ENCODE assay signal across 14 cellular contexts in the genomic region with DNA sequence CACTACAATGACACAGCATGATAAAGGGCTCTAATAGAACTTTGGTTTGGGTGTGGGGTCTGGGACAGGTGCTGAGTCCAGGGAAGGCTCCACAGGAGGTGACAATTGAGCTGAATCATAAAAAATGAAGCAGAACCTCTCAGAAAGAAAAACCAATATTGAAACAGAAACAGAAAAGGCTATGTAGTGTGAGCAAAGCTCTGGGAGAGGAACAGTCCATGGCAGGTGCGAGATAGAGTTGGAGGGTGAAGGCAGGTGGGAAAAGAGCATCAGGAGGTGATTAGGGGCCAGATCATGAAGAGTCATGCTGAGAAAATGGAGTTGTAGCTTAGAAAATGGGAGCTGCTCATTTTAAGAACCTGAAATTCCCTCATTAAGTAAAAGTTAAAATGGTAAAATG.
DNase-seq lines count a peak whose midpoint lies in the region; ATAC-seq and FAIRE-seq lines count a peak whose summit lies in the region.
"Had no signal": no experiment of that assay in that cellular context is flagged by ENCODE, and none has a peak within 500 bp of the region (broad histone marks: within the 10 kb centered on the region; RNA-seq: fewer than 3 reads in every experiment).

No MANE protein-coding gene starts in this region.

- H3K4me3 Mint-ChIP-seq in natural killer cell treated with Interleukin-12 subunit alpha and Interleukin-12 subunit beta and Interleukin-15 and Interleukin-18, amount 100 ng/mL, for 72 hours = no peak overlapping the region
- H3K4me3 Mint-ChIP-seq: H9 had no signal

- H2BK15ac ChIP-seq in neuronal stem cell (ENCODE audit: low read length) = no peak overlapping the region

- no peak overlapping the region for H2BK5ac ChIP-seq in neuronal stem cell (ENCODE audit: low read length)

- no peak overlapping the region for H3K27ac Mint-ChIP-seq in natural killer cell treated with Interleukin-12 subunit alpha and Interleukin-12 subunit beta and Interleukin-15 and Interleukin-18, amount 100 ng/mL, for 72 hours
- H3K27ac Mint-ChIP-seq: H9 had no signal

- H3K9me3 Mint-ChIP-seq in natural killer cell treated with Interleukin-12 subunit alpha and Interleukin-12 subunit beta and Interleukin-15 and Interleukin-18, amount 100 ng/mL, for 72 hours = peaks cover 4% of the 10 kb centered on the region
- H3K9me3 Mint-ChIP-seq: H9 had no signal

- H3K18ac ChIP-seq in neuronal stem cell (ENCODE audit: low read length) = no peak overlapping the region

- no peak overlapping the region for H4K8ac ChIP-seq in neuronal stem cell (ENCODE audit: low read depth, low read length)

- no peaks in the 10 kb centered on the region for H3K9me3 ChIP-seq in neuronal stem cell (replicated peaks in 1 of 2; ENCODE audit: control insufficient read depth in 2 of 2, insufficient read depth in 1 of 2, low read depth in 1 of 2, low read length in 2 of 2)
- H3K9me3 ChIP-seq: Caco-2, stomach had no signal

- no peak overlapping the region for H3K4me2 ChIP-seq in neuronal stem cell (ENCODE audit: insufficient read depth, low read length, poor library complexity, severe bottlenecking)

- H3K79me1 ChIP-seq in neuronal stem cell (ENCODE audit: low read depth, low read length) = no peaks in the 10 kb centered on the region

- no peak overlapping the region for H3K4me3 ChIP-seq in neuronal stem cell (ENCODE audit: low read length in 2 of 2)
- H3K4me3 ChIP-seq: stomach had no signal

- no peaks in the 10 kb centered on the region for H3K36me3 ChIP-seq in neuronal stem cell (replicated peaks in 1 of 2; ENCODE audit: control insufficient read depth in 2 of 2, insufficient read depth in 2 of 2, low read length in 2 of 2)
- H3K36me3 ChIP-seq: stomach had no signal

- no peak overlapping the region for H2AK5ac ChIP-seq in neuronal stem cell (ENCODE audit: low read depth, low read length)

- H3K27me3 Mint-ChIP-seq in natural killer cell treated with Interleukin-12 subunit alpha and Interleukin-12 subunit beta and Interleukin-15 and Interleukin-18, amount 100 ng/mL, for 72 hours = no peaks in the 10 kb centered on the region

- no peaks in the 10 kb centered on the region for H3K4me1 Mint-ChIP-seq in natural killer cell treated with Interleukin-12 subunit alpha and Interleukin-12 subunit beta and Interleukin-15 and Interleukin-18, amount 100 ng/mL, for 72 hours (ENCODE audit: low read depth in 2 of 2)

- H3K27me3 ChIP-seq in neuronal stem cell (ENCODE audit: control insufficient read depth in 3 of 3, insufficient read depth in 3 of 3, low read depth in 1 of 3, low read length in 3 of 3) = no peaks in the 10 kb centered on the region
- H3K27me3 ChIP-seq: stomach had no signal

- no peak overlapping the region for H3K23ac ChIP-seq in neuronal stem cell (ENCODE audit: low read depth, low read length, poor library complexity)

- no CpG with 5 or more reads among the region's 1 CpG for WGBS in neuronal stem cell (ENCODE audit: extremely low coverage in 2 of 2, insufficient read length in 2 of 2, insufficient replicate concordance in 1 of 2), 2 donors

- H3K27ac ChIP-seq in neuronal stem cell (replicated peaks; ENCODE audit: low read length) = no peak overlapping the region
- H3K27ac ChIP-seq: stomach had no signal

- H2BK120ac ChIP-seq in neuronal stem cell (ENCODE audit: low read depth, low read length) = no peak overlapping the region

- ATAC-seq in GM19452 (IDR thresholded peaks at IDR 0.05; ENCODE audit: unreplicated experiment) = peak; percentile 51
- peak; percentile 52 for ATAC-seq in HG02938 (IDR thresholded peaks at IDR 0.05; ENCODE audit: unreplicated experiment)
- no peak for ATAC-seq in natural killer cell treated with Interleukin-12 subunit alpha and Interleukin-12 subunit beta and Interleukin-15 and Interleukin-18, amount 100 ng/mL, for 72 hours
- ATAC-seq: SK-N-SH treated with all-trans-retinoic acid at 6 μM for 48 hours had no signal

- no peak overlapping the region for H2BK12ac ChIP-seq in neuronal stem cell (ENCODE audit: low read length)

- no peaks in the 10 kb centered on the region for H3K36me3 Mint-ChIP-seq in natural killer cell treated with Interleukin-12 subunit alpha and Interleukin-12 subunit beta and Interleukin-15 and Interleukin-18, amount 100 ng/mL, for 72 hours

- DNase-seq in NCI-H187 (lab: John Stamatoyannopoulos, UW) (peak; percentile 12 to 36), neuronal stem cell (ENCODE audit: low spot score) (no peak), frontal cortex (ENCODE audit: low spot score in 2 of 2) (no peak), NCI-H2171 (lab: John Stamatoyannopoulos, UW) (no peak), inferior parietal cortex (ENCODE audit: extremely low spot score) (no peak)
- no peak for DNase-seq in natural killer cell treated with Interleukin-12 subunit alpha and Interleukin-12 subunit beta and Interleukin-15 and Interleukin-18, amount 100 ng/mL, for 72 hours (ENCODE audit: low spot score)
- DNase-seq: activated CD4-positive, CD25-positive, alpha-beta regulatory T cell; Caco-2; H9; stimulated activated CD4-positive, alpha-beta T cell treated with anti-CD3 and anti-CD28 coated beads, Interleukin-4, amount 100 ng/mL, for 1 hour; stomach had no signal

- H2AFZ ChIP-seq in neuronal stem cell (ENCODE audit: low read length) = peak overlapping the region; percentile 54

- peaks cover 1 to 7% of the 10 kb centered on the region in 2 donors for H3K4me1 ChIP-seq in neuronal stem cell (ENCODE audit: control insufficient read depth in 2 of 2, insufficient read depth in 1 of 2, low read depth in 1 of 2, low read length in 2 of 2)
- H3K4me1 ChIP-seq: Caco-2, stomach had no signal

- no peak overlapping the region for H3K14ac ChIP-seq in neuronal stem cell (ENCODE audit: low read length)

- no peak overlapping the region for H4K91ac ChIP-seq in neuronal stem cell (ENCODE audit: low read depth, low read length, poor library complexity)

- H3K9ac ChIP-seq in neuronal stem cell (ENCODE audit: low read depth, low read length, poor library complexity) = no peak overlapping the region

- no peak for FAIRE-seq in frontal cortex (lab: Jason Lieb, UNC)

- no peak overlapping the region for H3K4ac ChIP-seq in neuronal stem cell (ENCODE audit: low read length)

Comparison
In these comparisons a context has a peak if more than half of its experiments do, and no peak if none do; other contexts are left out.
1. ATAC-seq: peak in GM19452 (single experiment) and HG02938 (single experiment); none in natural killer cell treated with Interleukin-12 subunit alpha and Interleukin-12 subunit beta and Interleukin-15 and Interleukin-18, amount 100 ng/mL, for 72 hours (0 of 2).
2. DNase-seq: peak in NCI-H187 (2 of 2); none in neuronal stem cell (single experiment), frontal cortex (0 of 2), NCI-H2171 (single experiment), inferior parietal cortex (single experiment) and natural killer cell treated with Interleukin-12 subunit alpha and Interleukin-12 subunit beta and Interleukin-15 and Interleukin-18, amount 100 ng/mL, for 72 hours (single experiment).